Comparison of ENCODE assay signal across 8 cellular contexts in the genomic region with DNA sequence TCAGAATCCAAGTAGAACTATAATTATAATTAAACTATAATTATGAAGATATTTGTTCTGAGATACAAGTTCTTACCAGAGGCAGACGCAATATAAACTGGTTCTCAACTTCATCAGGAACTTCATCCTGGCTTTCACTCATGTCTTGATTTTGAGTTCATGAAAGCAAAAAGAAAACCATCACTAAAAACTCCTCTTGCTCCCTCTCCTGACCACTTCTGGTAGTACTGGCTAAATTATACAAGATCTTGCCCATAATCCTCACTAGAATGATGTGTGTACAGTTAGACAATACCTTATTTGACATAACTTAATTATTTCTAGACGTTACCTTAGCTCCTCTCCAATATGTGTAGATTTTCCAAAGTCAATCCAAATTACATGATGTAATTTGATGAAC. TPM values are rescaled to one million over a fixed set of nuclear protein-coding genes. Genes with fewer than 3 reads are reported as not detected.
A peak's percentile ranks its signal among the peaks of the same experiment; 100 is the strongest.
DNase-seq lines count a peak whose midpoint lies in the region; ATAC-seq and TF ChIP-seq lines count a peak whose summit lies in the region.

No MANE protein-coding gene starts in this region.

- no peak for TF ChIP-seq EP300 in ovary (IDR thresholded peaks at IDR 0.05)

- H3K4me1 ChIP-seq in Peyer's patch, result no peaks in the 10 kb centered on the region
- H3K4me1 ChIP-seq in ovary (ENCODE audit: insufficient read depth), result no peaks in the 10 kb centered on the region

- 4 to 11% (median 6%) methylated on average over 2 of the region's 2 CpGs for WGBS in ovary, 3 donors

- H3K4me3 ChIP-seq in GM12864 (ENCODE audit: low read depth, low read length) (no peak overlapping the region), Peyer's patch (no peak overlapping the region), ovary (no peak overlapping the region)

- no peak for ATAC-seq in HG02642 (IDR thresholded peaks at IDR 0.05; ENCODE audit: poor library complexity, unreplicated experiment)

- TF ChIP-seq CTCF in GM12864 (IDR thresholded peaks at IDR 0.05; ENCODE audit: low read depth, low read length, missing control alignments), result peak; percentile 41
- TF ChIP-seq CTCF in Peyer's patch (IDR thresholded peaks at IDR 0.05), result peak in 5 of 6 experiments; percentile 21 to 59 (median 40)
- TF ChIP-seq CTCF in ovary (IDR thresholded peaks at IDR 0.05), result peak in 2 of 3 donors; percentile 25 to 32

- no peaks in the 10 kb centered on the region for H3K27me3 ChIP-seq in Peyer's patch
- no peaks in the 10 kb centered on the region for H3K27me3 ChIP-seq in ovary

- TF ChIP-seq POLR2A in Peyer's patch (IDR thresholded peaks at IDR 0.05) (no peak), erythroblast (IDR thresholded peaks at IDR 0.05; ENCODE audit: low read length) (no peak), ovary (IDR thresholded peaks at IDR 0.05) (no peak)

- H3K27ac ChIP-seq in Peyer's patch (no peak overlapping the region), ovary (no peak overlapping the region)

- H3K36me3 ChIP-seq in Peyer's patch (no peaks in the 10 kb centered on the region), ovary (no peaks in the 10 kb centered on the region)

- intact Hi-C loops in ovary (cut with DNase I), result no loop called here

- DNase-seq in AG08396 (ENCODE audit: low spot score) (peak; percentile 45), GM12864 (ENCODE audit: low read depth) (peak; percentile 4), HuH-7.5 (ENCODE audit: low spot score) (peak; percentile 14), Peyer's patch (no peak), erythroblast (lab: John Stamatoyannopoulos, UW) (peak; percentile 23 to 53), ovary (no peak)
- no peak for DNase-seq in activated naive CD4-positive, alpha-beta T cell treated with anti-CD3 and anti-CD28 coated beads, Interleukin-2, amount 50 U/mL, for 16 hours

- H3K9me3 ChIP-seq in Peyer's patch (no peaks in the 10 kb centered on the region), ovary (no peaks in the 10 kb centered on the region)

RNA-seq across cellular contexts. Expression of a gene that starts 3.7 kb away (rescaled TPM):
- not detected for total RNA-seq in Peyer's patch
- under 1 TPM in 2 of 7 donors, not detected in 5; 0.10 to 0.36 TPM for total RNA-seq in ovary
- under 1 TPM; 0.04 to 0.25 TPM for polyA plus RNA-seq in ovary

Comparison
In these comparisons a context has a peak if more than half of its experiments do, and no peak if none do; other contexts are left out.
1. DNase-seq: peak in AG08396 (single experiment), GM12864 (single experiment), HuH-7.5 (single experiment) and erythroblast (2 of 2); none in Peyer's patch (0 of 3), ovary (0 of 5) and activated naive CD4-positive, alpha-beta T cell treated with anti-CD3 and anti-CD28 coated beads, Interleukin-2, amount 50 U/mL, for 16 hours (single experiment).
2. Peak in every context shown above with its lines, with median percentiles within 50 percentile points of each other: CTCF ChIP-seq.